ENCODE assay signal across 26 cellular contexts in the genomic region with DNA sequence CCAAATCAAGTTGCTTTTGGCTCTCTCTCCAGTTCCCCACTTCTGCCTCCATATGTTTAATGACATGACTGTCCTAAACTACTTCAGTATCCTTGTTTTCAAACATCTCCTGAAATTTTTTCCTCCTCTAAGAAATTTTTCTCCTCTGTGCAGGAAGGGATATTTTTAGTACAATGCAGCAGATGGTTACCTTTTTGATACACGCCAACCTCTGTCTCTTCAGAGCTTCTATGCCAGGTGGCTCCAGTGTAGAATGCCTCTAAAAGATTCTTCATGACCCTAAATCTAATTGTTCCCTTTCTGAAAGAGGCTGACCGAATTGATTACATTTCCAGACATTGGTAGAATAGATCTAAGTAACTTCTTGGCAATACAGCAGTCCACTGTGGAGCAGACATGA. TPM values are rescaled to one million over a fixed set of nuclear protein-coding genes. Genes with fewer than 3 reads are reported as not detected.
A peak's percentile ranks its signal among the peaks of the same experiment; 100 is the strongest.
DNase-seq lines count a peak whose midpoint lies in the region; ATAC-seq, FAIRE-seq and TF ChIP-seq lines count a peak whose summit lies in the region.
"Had no signal": no experiment of that assay in that cellular context is flagged by ENCODE, and none has a peak within 500 bp of the region (broad histone marks: within the 10 kb centered on the region; RNA-seq: fewer than 3 reads in every experiment).

No MANE protein-coding gene starts in this region.

- peak overlapping the region; percentile 54 for H3K27ac Mint-ChIP-seq in activated naive CD8-positive, alpha-beta T cell treated with anti-CD3 and anti-CD28 coated beads for 36 hours
- H3K27ac Mint-ChIP-seq in stimulated activated naive CD8-positive, alpha-beta T cell treated with anti-CD3 and anti-CD28 coated beads, Interleukin-15, amount 100 ng/mL, for 72 hours = no peak overlapping the region
- H3K27ac Mint-ChIP-seq: GM23338; stimulated activated naive B cell treated with anti-CD40 and anti-IgM and Interleukin-4, amounts not matched to agents 10 μg/mL and 1 μg/mL and 100 μg/mL, for 72 hours had no signal

- ATAC-seq in HepG2 = no peak
- no peak for ATAC-seq in right lobe of liver
- ATAC-seq in stimulated activated naive CD8-positive, alpha-beta T cell treated with anti-CD3 and anti-CD28 coated beads, Interleukin-15, amount 100 ng/mL, for 72 hours = no peak
- ATAC-seq in HG02623 (IDR thresholded peaks at IDR 0.05; ENCODE audit: unreplicated experiment) = no peak
- ATAC-seq: GM23338; PC-3; stimulated activated naive B cell treated with anti-CD40 and anti-IgM and Interleukin-4, amounts not matched to agents 10 μg/mL and 1 μg/mL and 100 μg/mL, for 72 hours had no signal

- TF ChIP-seq RAD21 in HepG2 (CRISPR knock-in tag; IDR thresholded peaks at IDR 0.05) = no peak

- H3K9me3 ChIP-seq in HepG2 (ENCODE audit: low read length) (no peaks in the 10 kb centered on the region), right lobe of liver (no peaks in the 10 kb centered on the region)
- H3K9me3 ChIP-seq: adrenal gland, tibial nerve had no signal

- no peak overlapping the region for H3K4me2 ChIP-seq in HepG2 (ENCODE audit: low read depth, low read length)
- H3K4me2 ChIP-seq: GM23338, smooth muscle cell had no signal

- H3K27ac ChIP-seq in HepG2 (ENCODE audit: extremely low read length, insufficient read depth, low read length) (no peak overlapping the region), right lobe of liver (no peak overlapping the region)
- H3K27ac ChIP-seq: 22Rv1, adrenal gland, brain microvascular endothelial cell, coronary artery, tibial nerve had no signal

- H3K4me3 ChIP-seq in HepG2 (replicated peaks in 1 of 3; ENCODE audit: insufficient read depth in 1 of 3, low read depth in 2 of 3, low read length in 3 of 3) = no peak overlapping the region
- H3K4me3 ChIP-seq in right lobe of liver = no peak overlapping the region
- H3K4me3 ChIP-seq: adrenal gland, coronary artery, GM23338, smooth muscle cell, tibial nerve had no signal

- no peaks in the 10 kb centered on the region for H3K9me3 Mint-ChIP-seq in activated naive CD8-positive, alpha-beta T cell treated with anti-CD3 and anti-CD28 coated beads for 36 hours
- H3K9me3 Mint-ChIP-seq in stimulated activated naive CD8-positive, alpha-beta T cell treated with anti-CD3 and anti-CD28 coated beads, Interleukin-15, amount 100 ng/mL, for 72 hours = peaks cover 4 to 8% of the 10 kb centered on the region in 2 donors
- H3K9me3 Mint-ChIP-seq: GM23338 had no signal

- H3K27me3 Mint-ChIP-seq in activated naive CD8-positive, alpha-beta T cell treated with anti-CD3 and anti-CD28 coated beads for 36 hours = no peaks in the 10 kb centered on the region
- no peaks in the 10 kb centered on the region for H3K27me3 Mint-ChIP-seq in stimulated activated naive CD8-positive, alpha-beta T cell treated with anti-CD3 and anti-CD28 coated beads, Interleukin-15, amount 100 ng/mL, for 72 hours
- H3K27me3 Mint-ChIP-seq: stimulated activated naive B cell treated with anti-CD40 and anti-IgM and Interleukin-4, amounts not matched to agents 10 μg/mL and 1 μg/mL and 100 μg/mL, for 72 hours had no signal

- H2AFZ ChIP-seq in HepG2 (ENCODE audit: low read length) = no peak overlapping the region
- H2AFZ ChIP-seq: GM23338 had no signal

- no peaks in the 10 kb centered on the region for H4K20me1 ChIP-seq in HepG2 (ENCODE audit: insufficient read depth, low read length)

- peaks cover 46% of the 10 kb centered on the region for H3K4me1 Mint-ChIP-seq in activated naive CD8-positive, alpha-beta T cell treated with anti-CD3 and anti-CD28 coated beads for 36 hours
- peaks cover 61% of the 10 kb centered on the region for H3K4me1 Mint-ChIP-seq in stimulated activated naive CD8-positive, alpha-beta T cell treated with anti-CD3 and anti-CD28 coated beads, Interleukin-15, amount 100 ng/mL, for 72 hours

- no peak for FAIRE-seq in HepG2 (lab: Jason Lieb, UNC)

- H3K36me3 Mint-ChIP-seq in activated naive CD8-positive, alpha-beta T cell treated with anti-CD3 and anti-CD28 coated beads for 36 hours = peaks cover 43% of the 10 kb centered on the region

- peaks cover 14% of the 10 kb centered on the region for H3K4me1 ChIP-seq in HepG2 (ENCODE audit: insufficient read depth, low read length)
- H3K4me1 ChIP-seq in right lobe of liver = peaks cover 0 to 27% (median 3%) of the 10 kb centered on the region in 4 donors
- H3K4me1 ChIP-seq: adrenal gland had no signal

- WGBS in HepG2 (ENCODE audit: low lambda C conversion rate) = 91% methylated on average over 2 of the region's 2 CpGs
- 100% methylated on average over 2 of the region's 2 CpGs for WGBS in right lobe of liver (ENCODE audit: insufficient coverage, low coverage, low lambda C conversion rate, missing lambda C conversion rate)

- no peaks in the 10 kb centered on the region for H3K27me3 ChIP-seq in HepG2 (ENCODE audit: control insufficient read depth in 1 of 2, insufficient read depth in 2 of 2, low read length in 2 of 2)
- H3K27me3 ChIP-seq in right lobe of liver = no peaks in the 10 kb centered on the region
- H3K27me3 ChIP-seq: adrenal gland, brain microvascular endothelial cell, tibial nerve had no signal

- intact Hi-C loops in HepG2 (cut with micrococcal nuclease; ENCODE audit: unreplicated experiment) = no loop called here
- intact Hi-C loops in right lobe of liver (cut with DNase I) = no loop called here

- TF ChIP-seq CTCF in HepG2 (CRISPR knock-in tag; IDR thresholded peaks at IDR 0.05) (no peak), right lobe of liver (IDR thresholded peaks at IDR 0.05) (no peak), GM10266 (IDR thresholded peaks at IDR 0.05; ENCODE audit: control insufficient read depth, insufficient read depth, low read depth, missing control alignments) (no peak)

- POLR2A ChIA-PET in HepG2 (lab: Yijun Ruan, JAX) = no interaction called here

- TF ChIP-seq EP300 in HepG2 (IDR thresholded peaks at IDR 0.05; ENCODE audit: low read depth in 2 of 2, low read length in 2 of 2) = no peak
- TF ChIP-seq EP300 in HepG2 (CRISPR knock-in tag; IDR thresholded peaks at IDR 0.05; ENCODE audit: borderline replicate concordance) = no peak

- peak; percentile 3 for DNase-seq in DMS 273 (lab: John Stamatoyannopoulos, UW; ENCODE audit: unreplicated experiment)
- no peak for DNase-seq in DMS 273 treated with DMSO at 0.1 percent for 48 hours (lab: John Stamatoyannopoulos, UW)
- DNase-seq in HepG2 (ENCODE audit: low spot score) = no peak
- no peak for DNase-seq in right lobe of liver
- no peak for DNase-seq in activated naive CD8-positive, alpha-beta T cell treated with anti-CD3 and anti-CD28 coated beads for 36 hours
- DNase-seq in stimulated activated naive CD8-positive, alpha-beta T cell treated with anti-CD3 and anti-CD28 coated beads, Interleukin-15, amount 100 ng/mL, for 72 hours = no peak
- no peak for DNase-seq in GM10266 (ENCODE audit: extremely low spot score)
- DNase-seq: activated CD4-positive, alpha-beta T cell treated with anti-CD3 and anti-CD28 coated beads for 48 hours; adrenal gland; AML-193; brain microvascular endothelial cell; COR-L47; glutamatergic neuron; kidney glomerular epithelial cell; NCI-H1092 treated with DMSO at 0.1 percent for 48 hours; NCI-H2029 treated with DMSO at 0.1 percent for 48 hours; NCI-H446 treated with DMSO at 0.1 percent for 48 hours; PC-3; SHP77 treated with DMSO at 0.1 percent for 48 hours; stimulated activated naive B cell treated with anti-CD40 and anti-IgM and Interleukin-4, amounts not matched to agents 10 μg/mL and 1 μg/mL and 100 μg/mL, for 72 hours had no signal

- H3K4me3 Mint-ChIP-seq in activated naive CD8-positive, alpha-beta T cell treated with anti-CD3 and anti-CD28 coated beads for 36 hours = peak overlapping the region; percentile 3
- H3K4me3 Mint-ChIP-seq in stimulated activated naive CD8-positive, alpha-beta T cell treated with anti-CD3 and anti-CD28 coated beads, Interleukin-15, amount 100 ng/mL, for 72 hours = peak overlapping the region; percentile 10 to 28
- H3K4me3 Mint-ChIP-seq: GM23338; stimulated activated naive B cell treated with anti-CD40 and anti-IgM and Interleukin-4, amounts not matched to agents 10 μg/mL and 1 μg/mL and 100 μg/mL, for 72 hours had no signal

- H3K36me3 ChIP-seq in HepG2 (replicated peaks in 1 of 2; ENCODE audit: control insufficient read depth in 1 of 2, insufficient read depth in 2 of 2, low read length in 2 of 2) (peaks cover 9 to 28% of the 10 kb centered on the region in 2 experiments), right lobe of liver (peaks cover 0 to 12% (median 2%) of the 10 kb centered on the region in 4 donors)

- CTCF ChIA-PET in HepG2 (lab: Yijun Ruan, JAX; ENCODE audit: low intra/inter-chr PET ratio, low total read pairs) = no interaction called here

- H3K79me2 ChIP-seq in HepG2 (ENCODE audit: insufficient read depth, low read length) = peaks cover 18% of the 10 kb centered on the region

- in situ Hi-C loops in HepG2 (cut with HindIII; ENCODE audit: extremely low pct_ligation_motif_present, low pct_unique_long_range_greater_than_20kb) = no loop called here

- TF ChIP-seq POLR2A in HepG2 (IDR thresholded peaks at IDR 0.05; ENCODE audit: insufficient read depth in 1 of 2, low read depth in 2 of 2, low read length in 2 of 2) = no peak
- TF ChIP-seq POLR2A in right lobe of liver (IDR thresholded peaks at IDR 0.05) = no peak

- H3K9ac ChIP-seq in HepG2 (ENCODE audit: insufficient read depth, low read depth, low read length) = no peak overlapping the region

- TSS peak; percentile 32 for BruUV-seq in HepG2 (replicated peaks; lab: Mats Ljungman, UMichigan)

RNA-seq across cellular contexts. Expression of a gene that starts 33.7 kb away (rescaled TPM):
- total RNA-seq in HepG2 (2016; rRNA removed; fragmentation: Illumina TruSeq; extraction: Trizol) (23.2 and 33.7 TPM in 2 replicates), right lobe of liver (10 to 100 TPM; 15.0 to 32.2 (median 20.6) TPM)
- total RNA-seq in HepG2 (2016; cell fraction: cytosol; rRNA removed; fragmentation: Illumina TruSeq; extraction: Trizol; ENCODE audit: low read depth) = 9.8 and 10.8 TPM in 2 replicates
- total RNA-seq in HepG2 (2016; cell fraction: insoluble cytoplasmic fraction; rRNA removed; fragmentation: Illumina TruSeq; extraction: Trizol) = 19.6 and 30.3 TPM in 2 replicates
- total RNA-seq in HepG2 (2016; cell fraction: membrane; rRNA removed; fragmentation: Illumina TruSeq; extraction: Trizol) = 7.2 and 9.7 TPM in 2 replicates
- total RNA-seq in HepG2 (2016; cell fraction: nucleus; rRNA removed; fragmentation: Illumina TruSeq; extraction: Trizol) = 13.6 and 14.7 TPM in 2 replicates
- polyA plus RNA-seq in HepG2 (2011; rRNA removed) = 5.0 and 5.1 TPM in 2 replicates
- 2.2 and 4.2 TPM in 2 replicates for polyA plus RNA-seq in HepG2 (2011; cell fraction: cytosol; rRNA removed)
- polyA plus RNA-seq in HepG2 (2011; cell fraction: nucleus; rRNA removed) = 1.7 and 2.5 TPM in 2 replicates
- polyA plus RNA-seq in HepG2 (2012) = 7.1 and 8.4 TPM in 2 replicates
- 0.60 and 0.76 TPM in 2 replicates for polyA plus RNA-seq in HepG2 (2016; cell fraction: cytosol; fragmentation: Illumina TruSeq; extraction: Trizol; ENCODE audit: low read depth)
- 23.4 and 23.6 TPM in 2 replicates for polyA plus RNA-seq in HepG2 (2016; cell fraction: insoluble cytoplasmic fraction; fragmentation: Illumina TruSeq; extraction: Trizol; ENCODE audit: low read depth)
- 2.7 and 2.8 TPM in 2 replicates for polyA plus RNA-seq in HepG2 (2016; cell fraction: membrane; fragmentation: Illumina TruSeq; extraction: Trizol; ENCODE audit: low read depth)
- polyA plus RNA-seq in HepG2 (2016; cell fraction: nucleus; fragmentation: Illumina TruSeq; extraction: Trizol; ENCODE audit: insufficient read depth, low read depth) = 8.8 and 9.6 TPM in 2 replicates
- 5.3 and 23.0 TPM in 2 replicates for polyA minus RNA-seq in HepG2 (2011; rRNA and poly(A)+ RNA removed; ENCODE audit: low replicate concordance)
- 7.6 and 9.3 TPM in 2 replicates for polyA minus RNA-seq in HepG2 (2011; cell fraction: cytosol; rRNA and poly(A)+ RNA removed)
- polyA minus RNA-seq in HepG2 (2011; cell fraction: nucleus; rRNA and poly(A)+ RNA removed) = 14.5 and 15.8 TPM in 2 replicates
- total RNA-seq in activated naive CD8-positive, alpha-beta T cell treated with anti-CD3 and anti-CD28 coated beads for 36 hours = 10 to 100 TPM; 45.9 to 48.9 TPM
